14 cellular contexts compared by ENCODE assay signal in the genomic region with DNA sequence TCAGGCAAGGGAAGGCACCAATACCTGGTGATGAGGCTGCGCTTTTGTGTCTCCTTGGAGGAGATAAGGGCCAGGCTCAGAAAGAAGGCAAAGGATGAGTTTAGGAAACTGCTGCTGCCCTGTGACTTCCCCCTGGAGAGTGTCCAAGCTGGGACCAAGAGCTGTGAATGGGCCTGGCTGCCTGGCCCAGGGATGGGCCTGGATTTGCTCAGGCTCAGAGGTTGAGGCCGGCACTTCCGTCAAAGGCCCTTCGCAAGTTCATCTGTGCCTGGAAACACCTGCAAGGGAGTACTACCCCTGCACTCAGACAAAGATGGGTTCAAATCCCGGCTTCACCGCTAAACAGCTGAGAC. TPM values are rescaled to one million over a fixed set of nuclear protein-coding genes. Genes with fewer than 3 reads are reported as not detected.
DNase-seq lines count a peak whose midpoint lies in the region; ATAC-seq and TF ChIP-seq lines count a peak whose summit lies in the region.
"Had no signal": no experiment of that assay in that cellular context is flagged by ENCODE, and none has a peak within 500 bp of the region (broad histone marks: within the 10 kb centered on the region; RNA-seq: fewer than 3 reads in every experiment).

No MANE protein-coding gene starts in this region.

- no peaks in the 10 kb centered on the region for H3K9me3 Mint-ChIP-seq in type B pancreatic cell
- H3K9me3 Mint-ChIP-seq: CD8-positive, alpha-beta T cell had no signal

- TF ChIP-seq CTCF in type B pancreatic cell (conservative IDR thresholded peaks at IDR 0.05), result no peak

- no peak for ATAC-seq in esophagus mucosa
- ATAC-seq: CD8-positive, alpha-beta T cell; HCT116 had no signal

- DNase-seq in activated CD8-positive, alpha-beta memory T cell treated with anti-CD3 and anti-CD28 coated beads for 24 hours, result peak; percentile 52
- DNase-seq in activated CD8-positive, alpha-beta memory T cell treated with anti-CD3 and anti-CD28 coated beads, Interleukin-2, amount 50 U/mL, for 48 hours, result no peak
- peak; percentile 34 for DNase-seq in ecto neural progenitor cell (ENCODE audit: low spot score)
- DNase-seq in type B pancreatic cell (ENCODE audit: extremely low spot score, unreplicated experiment), result peak; percentile 56
- DNase-seq in NOMO-1 (lab: John Stamatoyannopoulos, UW; ENCODE audit: unreplicated experiment in 2 of 2), result no peak
- DNase-seq: CD4-positive, CD25-positive, alpha-beta regulatory T cell; CD8-positive, alpha-beta T cell; DMS153; DND-41; GM23248; H7 had no signal

- H3K36me3 Mint-ChIP-seq in type B pancreatic cell, result no peaks in the 10 kb centered on the region
- H3K36me3 Mint-ChIP-seq: CD8-positive, alpha-beta T cell had no signal

- peaks cover 6% of the 10 kb centered on the region for H3K4me1 Mint-ChIP-seq in type B pancreatic cell (ENCODE audit: unreplicated experiment)
- H3K4me1 Mint-ChIP-seq: B cell; CD4-positive, CD25-positive, alpha-beta regulatory T cell had no signal

- no peaks in the 10 kb centered on the region for H3K27me3 Mint-ChIP-seq in type B pancreatic cell

- H3K27ac Mint-ChIP-seq in type B pancreatic cell, result no peak overlapping the region
- H3K27ac Mint-ChIP-seq: B cell; CD4-positive, CD25-positive, alpha-beta regulatory T cell; CD8-positive, alpha-beta T cell had no signal

- H3K4me3 Mint-ChIP-seq in type B pancreatic cell, result no peak overlapping the region
- H3K4me3 Mint-ChIP-seq: B cell; CD4-positive, CD25-positive, alpha-beta regulatory T cell; CD8-positive, alpha-beta T cell had no signal

RNA-seq across cellular contexts. Expression of a gene that starts 50.5 kb away (rescaled TPM):
- total RNA-seq in type B pancreatic cell (ENCODE audit: low replicate concordance) (10.1 and 14.4 TPM in 2 replicates), esophagus mucosa (1.3 TPM)

Comparison
In these comparisons a context has a peak if more than half of its experiments do, and no peak if none do; other contexts are left out.
1. DNase-seq: peak in activated CD8-positive, alpha-beta memory T cell treated with anti-CD3 and anti-CD28 coated beads for 24 hours (single experiment), ecto neural progenitor cell (single experiment) and type B pancreatic cell (single experiment); none in activated CD8-positive, alpha-beta memory T cell treated with anti-CD3 and anti-CD28 coated beads, Interleukin-2, amount 50 U/mL, for 48 hours (single experiment) and NOMO-1 (0 of 2).